In genomic region chr14:22860377-22860776, GRCh38 we compare ENCODE assay signal across 2 cellular contexts. TPM values are rescaled to one million over a fixed set of nuclear protein-coding genes. Genes with fewer than 3 reads are reported as not detected.
"Had no signal": no experiment of that assay in that cellular context is flagged by ENCODE, and none has a peak within 500 bp of the region (broad histone marks: within the 10 kb centered on the region; RNA-seq: fewer than 3 reads in every experiment).

No MANE protein-coding gene starts in this region.

RNA-seq across cellular contexts. Expression of gene REM2, which starts 22.6 kb away (rescaled TPM):
- total RNA-seq: HT1080 had no signal
- polyA plus RNA-seq: GM23248 had no signal
